Comparison of ENCODE assay signal across 9 cellular contexts in the genomic region with DNA sequence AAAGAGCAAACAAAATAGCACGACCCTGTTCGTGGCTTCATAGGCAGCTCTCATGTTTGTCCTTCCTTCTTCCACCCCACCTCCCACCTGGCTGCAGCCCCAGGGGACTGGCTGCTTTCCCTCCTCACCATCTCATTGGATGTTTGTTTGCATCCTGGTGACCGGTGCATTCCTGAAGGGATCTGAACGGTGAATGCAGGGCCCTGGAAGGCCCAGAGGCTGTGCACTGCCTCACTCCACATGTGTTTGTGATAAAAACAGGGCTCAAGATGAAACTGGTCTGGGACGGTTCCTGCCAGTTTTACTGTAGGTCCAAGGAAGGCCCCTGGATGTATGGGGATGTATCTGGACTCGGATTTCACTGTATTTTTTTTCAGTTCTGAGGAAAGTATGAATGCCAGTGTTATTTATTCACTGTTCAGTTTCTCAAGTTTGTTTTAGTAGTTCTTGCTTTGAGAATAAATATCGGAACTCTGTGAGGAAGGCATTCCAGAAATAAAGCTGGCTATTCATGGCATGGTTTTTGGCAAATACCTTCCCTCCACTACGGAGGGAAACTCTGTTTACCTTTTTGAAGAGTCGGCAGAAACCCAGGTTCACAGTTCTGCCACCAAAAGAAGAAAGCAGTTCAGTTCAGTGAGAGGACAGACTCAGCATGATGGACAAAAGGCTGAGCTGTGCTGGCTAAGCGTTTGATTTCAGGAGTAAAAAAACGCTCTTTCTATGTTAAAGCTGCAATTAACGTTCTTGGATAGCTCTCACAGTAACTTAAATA. TPM values are rescaled to one million over a fixed set of nuclear protein-coding genes. Genes with fewer than 3 reads are reported as not detected.
A peak's percentile ranks its signal among the peaks of the same experiment; 100 is the strongest.
DNase-seq lines count a peak whose midpoint lies in the region; ATAC-seq lines count a peak whose summit lies in the region.
"Had no signal": no experiment of that assay in that cellular context is flagged by ENCODE, and none has a peak within 500 bp of the region (broad histone marks: within the 10 kb centered on the region; RNA-seq: fewer than 3 reads in every experiment).

No MANE protein-coding gene starts in this region.

- no peaks in the 10 kb centered on the region for H3K36me3 Mint-ChIP-seq in T-cell

- intact Hi-C loops in head of caudate nucleus (cut with DNase I) = no loop called here

- no peaks in the 10 kb centered on the region for H3K27me3 Mint-ChIP-seq in T-cell

- no peaks in the 10 kb centered on the region for H3K9me3 Mint-ChIP-seq in T-cell

- DNase-seq in T-cell = no peak
- peak in 25 of 42 donors; percentile 11 to 64 (median 37) for DNase-seq in head of caudate nucleus
- peak; percentile 82 for DNase-seq in renal cortical epithelial cell (ENCODE audit: low read depth)

- peak overlapping the region; percentile 60 to 85 for H3K27ac Mint-ChIP-seq in T-cell

- peaks cover 13 to 18% (median 17%) of the 10 kb centered on the region in 3 donors for H3K4me1 Mint-ChIP-seq in T-cell

- CTCF ChIA-PET in T-cell (lab: Charles Lee) = no interaction called here

- peak overlapping the region in 1 of 3 donors; percentile 61 for H3K4me3 Mint-ChIP-seq in T-cell

- POLR2A ChIA-PET in T-cell (lab: Charles Lee) = no interaction called here

- peak; percentile 12 for ATAC-seq in GM18868 (IDR thresholded peaks at IDR 0.05; ENCODE audit: unreplicated experiment)
- no peak for ATAC-seq in T-cell (replicated peaks in 1 of 4)
- ATAC-seq in HG02973 (IDR thresholded peaks at IDR 0.05; ENCODE audit: unreplicated experiment) = no peak
- no peak for ATAC-seq in HG03460 (IDR thresholded peaks at IDR 0.05; ENCODE audit: unreplicated experiment)
- no peak for ATAC-seq in HG02884 (IDR thresholded peaks at IDR 0.05; ENCODE audit: unreplicated experiment)
- ATAC-seq in HG03439 (IDR thresholded peaks at IDR 0.05; ENCODE audit: unreplicated experiment) = no peak
- ATAC-seq: HCT116 had no signal

RNA-seq across cellular contexts. Expression of a gene that starts 42.6 kb away (rescaled TPM):
- total RNA-seq in T-cell = 1 to 10 TPM; 2.0 to 7.3 (median 5.0) TPM
- total RNA-seq in renal cortical epithelial cell = 636 and 714 TPM in 2 replicates

Comparison
In these comparisons a context has a peak if more than half of its experiments do, and no peak if none do; other contexts are left out.
1. DNase-seq: peak in head of caudate nucleus (25 of 42) and renal cortical epithelial cell (single experiment); none in T-cell (0 of 34).
2. RNA of a gene that starts 42.6 kb away (total RNA-seq): 636 to 714 TPM in renal cortical epithelial cell; 2.0 to 7.3 TPM in T-cell; every median in the first group is over 10 times any median in the second.